Comparison of ENCODE assay signal across 20 cellular contexts in genomic region chr1:153550398-153550758, GRCh38. TPM values are rescaled to one million over a fixed set of nuclear protein-coding genes. Genes with fewer than 3 reads are reported as not detected.
DNase-seq lines count a peak whose midpoint lies in the region; ATAC-seq and TF ChIP-seq lines count a peak whose summit lies in the region.
"Had no signal": no experiment of that assay in that cellular context is flagged by ENCODE, and none has a peak within 500 bp of the region (broad histone marks: within the 10 kb centered on the region; RNA-seq: fewer than 3 reads in every experiment).

No MANE protein-coding gene starts in this region.

- WGBS in gastroesophageal sphincter (ENCODE audit: low coverage in 1 of 2), 2 donors: no CpG with 5 or more reads among the region's 4 CpGs
- WGBS in spleen, 5 donors: 90 to 97% (median 93%) methylated on average over 4 of the region's 4 CpGs

- H3K4me3 ChIP-seq in CD4-positive, alpha-beta memory T cell (ENCODE audit: low read length in 2 of 2): no peak overlapping the region
- H3K4me3 ChIP-seq in gastroesophageal sphincter (no peak overlapping the region), spleen (no peak overlapping the region)

- no peaks in the 10 kb centered on the region for H3K9me3 ChIP-seq in CD4-positive, alpha-beta memory T cell (ENCODE audit: control insufficient read depth in 1 of 2, low read length in 2 of 2)
- H3K9me3 ChIP-seq in gastroesophageal sphincter (no peaks in the 10 kb centered on the region), spleen (no peaks in the 10 kb centered on the region)
- H3K9me3 ChIP-seq: SK-N-SH had no signal

- no peak for DNase-seq in CD4-positive, alpha-beta memory T cell
- peak; percentile 24 for DNase-seq in spleen
- no peak for DNase-seq in iPS-NIHi7 (ENCODE audit: extremely low spot score)
- no peak for DNase-seq in NCI-H774 (lab: John Stamatoyannopoulos, UW)
- no peak for DNase-seq in left colon
- DNase-seq: activated CD4-positive, alpha-beta T cell treated with anti-CD3 and anti-CD28 coated beads, Interleukin-2, amount 50 U/mL, for 48 hours; activated naive CD8-positive, alpha-beta T cell treated with anti-CD3 and anti-CD28 coated beads, Interleukin-2, amount 50 U/mL, for 24 hours; activated T-cell treated with anti-CD3 and anti-CD28 coated beads, Interleukin-2, amount 50 U/mL, for 72 hours; foreskin fibroblast; naive thymus-derived CD4-positive, alpha-beta T cell; NCI-H2029; PC-3; SK-N-SH; stimulated activated naive CD4-positive, alpha-beta T cell treated with Interleukin-2 at 50 U/mL for 16 hours had no signal

- TF ChIP-seq CTCF in gastroesophageal sphincter (IDR thresholded peaks at IDR 0.05) (no peak), spleen (IDR thresholded peaks at IDR 0.05 in 8 of 11, conservative IDR thresholded peaks at IDR 0.05 in 3 of 11) (no peak)

- intact Hi-C loops in CD4-positive, alpha-beta memory T cell (cut with micrococcal nuclease): no loop called here
- intact Hi-C loops in spleen (cut with DNase I; ENCODE audit: low total_unique reads) (no loop called here), left colon (cut with DNase I, micrococcal nuclease) (no loop called here)

- CTCF ChIA-PET in CD4-positive, alpha-beta memory T cell (lab: Charles Lee; ENCODE audit: partially characterized antibody): interaction anchor here (1.2 to 17.8 kb wide), 4 partner anchors 9 to 40 kb away, joined by 3 to 214 read pairs (median 4); partner anchors contain the start of gene S100A6

- peaks cover 0 to 3% of the 10 kb centered on the region in 2 donors for H3K36me3 Mint-ChIP-seq in CD4-positive, alpha-beta memory T cell
- peaks cover 7% of the 10 kb centered on the region for H3K36me3 Mint-ChIP-seq in activated T-helper 17 cell treated with anti-CD3 and anti-CD28 coated beads, Interleukin-2, amount 50 U/mL, for 72 hours (ENCODE audit: low read depth)

- no peak for ATAC-seq in activated T-helper 17 cell treated with anti-CD3 and anti-CD28 coated beads, Interleukin-2, amount 50 U/mL, for 72 hours (replicated peaks)
- no peak for ATAC-seq in gastroesophageal sphincter
- no peak for ATAC-seq in GM19324 (IDR thresholded peaks at IDR 0.05; ENCODE audit: low FRiP score, unreplicated experiment)
- no peak for ATAC-seq in left colon
- ATAC-seq: activated naive CD8-positive, alpha-beta T cell treated with anti-CD3 and anti-CD28 coated beads, Interleukin-2, amount 50 U/mL, for 24 hours; PC-3 had no signal

- H3K27ac ChIP-seq in CD4-positive, alpha-beta memory T cell (ENCODE audit: low read depth, low read length): no peak overlapping the region
- peak overlapping the region in 3 of 4 donors; percentile 70 to 79 (median 71) for H3K27ac ChIP-seq in gastroesophageal sphincter
- H3K27ac ChIP-seq in spleen: peak overlapping the region in 1 of 8 donors; percentile 70

- no peak for TF ChIP-seq EP300 in gastroesophageal sphincter (IDR thresholded peaks at IDR 0.05)

- H3K27ac Mint-ChIP-seq in CD4-positive, alpha-beta memory T cell: peak overlapping the region in 5 of 7 donors; percentile 37 to 68 (median 52)
- H3K27ac Mint-ChIP-seq in activated T-helper 17 cell treated with anti-CD3 and anti-CD28 coated beads, Interleukin-2, amount 50 U/mL, for 72 hours: peak overlapping the region; percentile 10
- H3K27ac Mint-ChIP-seq: activated naive CD8-positive, alpha-beta T cell treated with anti-CD3 and anti-CD28 coated beads, Interleukin-2, amount 50 U/mL, for 24 hours; activated T-cell treated with anti-CD3 and anti-CD28 coated beads, Interleukin-2, amount 50 U/mL, for 72 hours had no signal

- no peaks in the 10 kb centered on the region for H3K27me3 Mint-ChIP-seq in CD4-positive, alpha-beta memory T cell
- H3K27me3 Mint-ChIP-seq in activated T-helper 17 cell treated with anti-CD3 and anti-CD28 coated beads, Interleukin-2, amount 50 U/mL, for 72 hours: no peaks in the 10 kb centered on the region
- H3K27me3 Mint-ChIP-seq: activated naive CD8-positive, alpha-beta T cell treated with anti-CD3 and anti-CD28 coated beads, Interleukin-2, amount 50 U/mL, for 24 hours; central memory CD8-positive, alpha-beta T cell; naive thymus-derived CD4-positive, alpha-beta T cell had no signal

- POLR2A ChIA-PET in CD4-positive, alpha-beta memory T cell (lab: Charles Lee; ENCODE audit: partially characterized antibody): interaction anchor here (0.8 to 2.3 kb wide), 4 partner anchors 10 to 19 kb away, joined by 4 to 11 read pairs (median 4); partner anchors contain the start of genes S100A5 and S100A6

- no peak for TF ChIP-seq POLR2A in gastroesophageal sphincter (IDR thresholded peaks at IDR 0.05)
- no peak for TF ChIP-seq POLR2A in spleen (IDR thresholded peaks at IDR 0.05)

- no peaks in the 10 kb centered on the region for H3K9me3 Mint-ChIP-seq in CD4-positive, alpha-beta memory T cell
- no peaks in the 10 kb centered on the region for H3K9me3 Mint-ChIP-seq in activated T-helper 17 cell treated with anti-CD3 and anti-CD28 coated beads, Interleukin-2, amount 50 U/mL, for 72 hours
- H3K9me3 Mint-ChIP-seq: activated naive CD8-positive, alpha-beta T cell treated with anti-CD3 and anti-CD28 coated beads, Interleukin-2, amount 50 U/mL, for 24 hours; activated T-cell treated with anti-CD3 and anti-CD28 coated beads, Interleukin-2, amount 50 U/mL, for 72 hours; central memory CD8-positive, alpha-beta T cell had no signal

- peaks cover 24% of the 10 kb centered on the region for H3K4me1 ChIP-seq in CD4-positive, alpha-beta memory T cell (ENCODE audit: insufficient read depth, low read length)
- H3K4me1 ChIP-seq in gastroesophageal sphincter (peaks cover 4 to 77% (median 60%) of the 10 kb centered on the region in 3 donors), spleen (peaks cover 9 to 84% (median 43%) of the 10 kb centered on the region in 6 donors)

- H3K36me3 ChIP-seq in CD4-positive, alpha-beta memory T cell (ENCODE audit: insufficient read depth, low read length): no peaks in the 10 kb centered on the region
- H3K36me3 ChIP-seq in gastroesophageal sphincter (no peaks in the 10 kb centered on the region), spleen (no peaks in the 10 kb centered on the region)

- no peaks in the 10 kb centered on the region for H3K27me3 ChIP-seq in CD4-positive, alpha-beta memory T cell (ENCODE audit: insufficient read depth, low read length)
- H3K27me3 ChIP-seq in gastroesophageal sphincter (no peaks in the 10 kb centered on the region), spleen (replicated peaks in 1 of 7) (no peaks in the 10 kb centered on the region)

- H3K4me1 Mint-ChIP-seq in CD4-positive, alpha-beta memory T cell: peaks cover 9 to 35% (median 25%) of the 10 kb centered on the region in 4 donors
- H3K4me1 Mint-ChIP-seq in activated T-helper 17 cell treated with anti-CD3 and anti-CD28 coated beads, Interleukin-2, amount 50 U/mL, for 72 hours: peaks cover 17% of the 10 kb centered on the region

- no peak overlapping the region for H3K4me3 Mint-ChIP-seq in CD4-positive, alpha-beta memory T cell
- H3K4me3 Mint-ChIP-seq in activated T-helper 17 cell treated with anti-CD3 and anti-CD28 coated beads, Interleukin-2, amount 50 U/mL, for 72 hours: no peak overlapping the region
- H3K4me3 Mint-ChIP-seq: activated naive CD8-positive, alpha-beta T cell treated with anti-CD3 and anti-CD28 coated beads, Interleukin-2, amount 50 U/mL, for 24 hours; activated T-cell treated with anti-CD3 and anti-CD28 coated beads, Interleukin-2, amount 50 U/mL, for 72 hours; central memory CD8-positive, alpha-beta T cell; naive thymus-derived CD4-positive, alpha-beta T cell had no signal

RNA-seq across cellular contexts. Expression of gene S100A3, which starts 1.3 kb away (rescaled TPM):
- total RNA-seq in CD4-positive, alpha-beta memory T cell: not detected
- not detected for polyA plus RNA-seq in CD4-positive, alpha-beta memory T cell
- total RNA-seq in activated T-helper 17 cell treated with anti-CD3 and anti-CD28 coated beads, Interleukin-2, amount 50 U/mL, for 72 hours: not detected
- total RNA-seq in gastroesophageal sphincter (1 to 10 TPM in 2 of 4 donors, under 1 TPM in 1, not detected in 1; 0.69 to 6.0 (median 1.1) TPM), spleen (1 to 10 TPM in 2 of 7 donors, under 1 TPM in 1, not detected in 4; 0.44 to 1.3 (median 1.0) TPM), left colon (not detected)
- polyA plus RNA-seq in spleen: 1 to 10 TPM; 1.1 to 2.6 (median 2.2) TPM
- total RNA-seq: activated T-cell treated with anti-CD3 and anti-CD28 coated beads, Interleukin-2, amount 50 U/mL, for 72 hours; naive thymus-derived CD4-positive, alpha-beta T cell had no signal
- polyA plus RNA-seq: naive thymus-derived CD4-positive, alpha-beta T cell had no signal

RNA-seq across cellular contexts. Expression of gene S100A4, which starts 4.8 kb away (rescaled TPM):
- total RNA-seq in CD4-positive, alpha-beta memory T cell: 100 to 1,000 TPM; 329 to 346 TPM
- 1,000 to 10,000 TPM; 2,886 to 3,815 TPM for polyA plus RNA-seq in CD4-positive, alpha-beta memory T cell
- total RNA-seq in activated T-helper 17 cell treated with anti-CD3 and anti-CD28 coated beads, Interleukin-2, amount 50 U/mL, for 72 hours: 1,000 to 10,000 TPM; 1,035 to 1,445 TPM
- total RNA-seq in gastroesophageal sphincter (100 to 1,000 TPM; 135 to 345 (median 259) TPM), spleen (100 to 1,000 TPM; 161 to 521 (median 309) TPM), left colon (10 to 100 TPM; 36.1 to 79.4 TPM)
- 100 to 1,000 TPM; 309 to 755 (median 572) TPM for polyA plus RNA-seq in spleen

RNA-seq across cellular contexts. Expression of gene S100A5, which starts 9.6 kb away (rescaled TPM):
- total RNA-seq in CD4-positive, alpha-beta memory T cell: 1 to 10 TPM in 1 of 2 experiments, under 1 TPM in 1; 0.93 to 1.8 TPM
- polyA plus RNA-seq in CD4-positive, alpha-beta memory T cell: 1 to 10 TPM in 1 of 2 donors, not detected in 1; 1.5 TPM
- total RNA-seq in activated T-helper 17 cell treated with anti-CD3 and anti-CD28 coated beads, Interleukin-2, amount 50 U/mL, for 72 hours: 1 to 10 TPM; 3.2 to 9.6 TPM
- not detected for total RNA-seq in gastroesophageal sphincter
- total RNA-seq in spleen: 1 to 10 TPM in 1 of 7 donors, not detected in 6; 2.8 TPM
- polyA plus RNA-seq in spleen: under 1 TPM in 2 of 3 donors, not detected in 1; 0.32 to 0.46 TPM
- total RNA-seq in left colon: not detected
- total RNA-seq: lower leg skin, pulmonary artery endothelial cell had no signal

RNA-seq across cellular contexts. Expression of gene S100A6, which starts 14.6 kb away (rescaled TPM):
- total RNA-seq in CD4-positive, alpha-beta memory T cell: 100 to 1,000 TPM; 342 to 356 TPM
- polyA plus RNA-seq in CD4-positive, alpha-beta memory T cell: 100 to 1,000 TPM; 848 to 918 TPM
- total RNA-seq in activated T-helper 17 cell treated with anti-CD3 and anti-CD28 coated beads, Interleukin-2, amount 50 U/mL, for 72 hours: 100 to 1,000 TPM; 530 to 753 TPM
- total RNA-seq in gastroesophageal sphincter: 100 to 1,000 TPM; 595 to 840 (median 634) TPM
- 100 to 1,000 TPM; 121 to 403 (median 193) TPM for total RNA-seq in spleen
- polyA plus RNA-seq in spleen: 100 to 1,000 TPM; 578 to 779 (median 653) TPM
- total RNA-seq in left colon: 1,000 to 10,000 TPM; 2,086 to 2,115 TPM

RNA-seq across cellular contexts. Expression of gene S100A2, which starts 15.3 kb away (rescaled TPM):
- total RNA-seq in CD4-positive, alpha-beta memory T cell: under 1 TPM in 1 of 2 experiments, not detected in 1; 0.87 TPM
- 1 to 10 TPM; 1.0 to 1.7 TPM for polyA plus RNA-seq in CD4-positive, alpha-beta memory T cell
- total RNA-seq in activated T-helper 17 cell treated with anti-CD3 and anti-CD28 coated beads, Interleukin-2, amount 50 U/mL, for 72 hours: 10 to 100 TPM; 10.1 to 10.7 TPM
- 10 to 100 TPM in 2 of 4 donors, 1 to 10 TPM in 2; 2.7 to 73.3 (median 14.2) TPM for total RNA-seq in gastroesophageal sphincter
- total RNA-seq in spleen: under 1 TPM in 2 of 7 donors, not detected in 5; 0.60 to 0.97 TPM
- 1 to 10 TPM in 2 of 3 donors, under 1 TPM in 1; 0.61 to 5.2 (median 2.8) TPM for polyA plus RNA-seq in spleen
- total RNA-seq in left colon: 1 to 10 TPM in 1 of 2 donors, not detected in 1; 1.1 TPM
- polyA plus RNA-seq: naive thymus-derived CD4-positive, alpha-beta T cell had no signal
